In the genomic region with DNA sequence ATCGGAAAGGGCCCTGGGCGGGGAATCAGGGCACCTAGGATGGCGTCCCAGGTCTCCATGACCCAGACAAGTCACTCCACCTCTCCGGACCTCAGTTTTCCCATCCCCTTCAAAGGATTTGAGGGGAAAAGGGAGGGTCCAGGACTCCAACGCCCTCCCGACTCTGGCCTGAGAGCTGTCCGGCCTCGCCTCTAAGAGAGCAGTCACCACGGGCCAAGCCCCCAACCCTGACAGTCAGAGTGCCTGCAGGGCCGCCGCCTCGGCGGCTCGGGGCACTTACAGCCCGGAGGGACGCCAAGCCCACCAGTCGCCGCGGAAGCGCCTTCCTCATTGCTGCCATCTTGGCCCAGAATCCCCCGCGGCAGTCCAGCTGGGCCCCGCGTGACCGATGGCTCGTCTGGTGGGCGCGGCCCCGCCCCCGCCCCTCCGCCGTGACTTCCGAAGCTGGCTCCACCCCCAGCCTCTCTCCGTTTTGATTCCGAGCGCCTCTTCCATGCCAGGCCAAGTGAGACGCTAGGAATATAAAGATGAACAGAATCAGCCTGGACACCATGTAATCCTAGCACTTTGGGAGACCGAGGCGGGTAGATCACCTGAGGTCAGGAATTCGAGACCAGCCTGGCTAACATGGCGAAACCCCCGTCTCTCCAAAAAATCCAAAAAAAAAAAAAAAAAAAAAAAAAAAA, we compare ENCODE assay signal across 1 cellular context.
TF ChIP-seq lines count a peak whose summit lies in the region.

A gene (minus strand): TSS at position 354 of the 686 bp plus-strand sequence. CDS start 14 bp downstream, at position 340.

TF ChIP-seq in HEK293, 187 proteins besides CTCF, POLR2A, EP300 and RAD21 (continued from another document and continues in another):
- TF ChIP-seq, protein P1, sequence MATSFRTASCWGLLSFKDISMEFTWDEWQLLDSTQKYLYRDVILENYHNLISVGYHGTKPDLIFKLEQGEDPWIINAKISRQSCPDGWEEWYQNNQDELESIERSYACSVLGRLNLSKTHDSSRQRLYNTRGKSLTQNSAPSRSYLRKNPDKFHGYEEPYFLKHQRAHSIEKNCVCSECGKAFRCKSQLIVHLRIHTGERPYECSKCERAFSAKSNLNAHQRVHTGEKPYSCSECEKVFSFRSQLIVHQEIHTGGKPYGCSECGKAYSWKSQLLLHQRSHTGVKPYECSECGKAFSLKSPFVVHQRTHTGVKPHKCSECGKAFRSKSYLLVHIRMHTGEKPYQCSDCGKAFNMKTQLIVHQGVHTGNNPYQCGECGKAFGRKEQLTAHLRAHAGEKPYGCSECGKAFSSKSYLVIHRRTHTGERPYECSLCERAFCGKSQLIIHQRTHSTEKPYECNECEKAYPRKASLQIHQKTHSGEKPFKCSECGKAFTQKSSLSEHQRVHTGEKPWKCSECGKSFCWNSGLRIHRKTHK (tag by site-specific recombination; IDR thresholded peaks at IDR 0.05): no peak
- TF ChIP-seq ZNF48 (tag by site-specific recombination; IDR thresholded peaks at IDR 0.05): no peak
- TF ChIP-seq ZBTB1 (tag by site-specific recombination; IDR thresholded peaks at IDR 0.05): no peak
- peak; percentile 34; the same call in 1 of the 2 replicates for TF ChIP-seq WT1 (tag by site-specific recombination; IDR thresholded peaks at IDR 0.05)
- no peak for TF ChIP-seq ZNF555 (tag by site-specific recombination; conservative IDR thresholded peaks at IDR 0.05)
- TF ChIP-seq, protein P2, sequence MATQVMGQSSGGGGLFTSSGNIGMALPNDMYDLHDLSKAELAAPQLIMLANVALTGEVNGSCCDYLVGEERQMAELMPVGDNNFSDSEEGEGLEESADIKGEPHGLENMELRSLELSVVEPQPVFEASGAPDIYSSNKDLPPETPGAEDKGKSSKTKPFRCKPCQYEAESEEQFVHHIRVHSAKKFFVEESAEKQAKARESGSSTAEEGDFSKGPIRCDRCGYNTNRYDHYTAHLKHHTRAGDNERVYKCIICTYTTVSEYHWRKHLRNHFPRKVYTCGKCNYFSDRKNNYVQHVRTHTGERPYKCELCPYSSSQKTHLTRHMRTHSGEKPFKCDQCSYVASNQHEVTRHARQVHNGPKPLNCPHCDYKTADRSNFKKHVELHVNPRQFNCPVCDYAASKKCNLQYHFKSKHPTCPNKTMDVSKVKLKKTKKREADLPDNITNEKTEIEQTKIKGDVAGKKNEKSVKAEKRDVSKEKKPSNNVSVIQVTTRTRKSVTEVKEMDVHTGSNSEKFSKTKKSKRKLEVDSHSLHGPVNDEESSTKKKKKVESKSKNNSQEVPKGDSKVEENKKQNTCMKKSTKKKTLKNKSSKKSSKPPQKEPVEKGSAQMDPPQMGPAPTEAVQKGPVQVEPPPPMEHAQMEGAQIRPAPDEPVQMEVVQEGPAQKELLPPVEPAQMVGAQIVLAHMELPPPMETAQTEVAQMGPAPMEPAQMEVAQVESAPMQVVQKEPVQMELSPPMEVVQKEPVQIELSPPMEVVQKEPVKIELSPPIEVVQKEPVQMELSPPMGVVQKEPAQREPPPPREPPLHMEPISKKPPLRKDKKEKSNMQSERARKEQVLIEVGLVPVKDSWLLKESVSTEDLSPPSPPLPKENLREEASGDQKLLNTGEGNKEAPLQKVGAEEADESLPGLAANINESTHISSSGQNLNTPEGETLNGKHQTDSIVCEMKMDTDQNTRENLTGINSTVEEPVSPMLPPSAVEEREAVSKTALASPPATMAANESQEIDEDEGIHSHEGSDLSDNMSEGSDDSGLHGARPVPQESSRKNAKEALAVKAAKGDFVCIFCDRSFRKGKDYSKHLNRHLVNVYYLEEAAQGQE (tag by site-specific recombination; IDR thresholded peaks at IDR 0.05): no peak
- TF ChIP-seq ZNF792 (tag by site-specific recombination; IDR thresholded peaks at IDR 0.05): no peak
- TF ChIP-seq HOXD13 (CRISPR knock-in tag; IDR thresholded peaks at IDR 0.05; ENCODE audit: borderline replicate concordance): no peak
- TF ChIP-seq ZNF341 (tag by site-specific recombination; IDR thresholded peaks at IDR 0.05; ENCODE audit: low read depth): peak; percentile 73
- TF ChIP-seq SETDB1 (IDR thresholded peaks at IDR 0.05; ENCODE audit: insufficient read length, low read length): no peak
- TF ChIP-seq ZNF24 (tag by site-specific recombination; IDR thresholded peaks at IDR 0.05): peak; percentile 48; the same call in 1 of the 2 replicates
- TF ChIP-seq, protein P3, sequence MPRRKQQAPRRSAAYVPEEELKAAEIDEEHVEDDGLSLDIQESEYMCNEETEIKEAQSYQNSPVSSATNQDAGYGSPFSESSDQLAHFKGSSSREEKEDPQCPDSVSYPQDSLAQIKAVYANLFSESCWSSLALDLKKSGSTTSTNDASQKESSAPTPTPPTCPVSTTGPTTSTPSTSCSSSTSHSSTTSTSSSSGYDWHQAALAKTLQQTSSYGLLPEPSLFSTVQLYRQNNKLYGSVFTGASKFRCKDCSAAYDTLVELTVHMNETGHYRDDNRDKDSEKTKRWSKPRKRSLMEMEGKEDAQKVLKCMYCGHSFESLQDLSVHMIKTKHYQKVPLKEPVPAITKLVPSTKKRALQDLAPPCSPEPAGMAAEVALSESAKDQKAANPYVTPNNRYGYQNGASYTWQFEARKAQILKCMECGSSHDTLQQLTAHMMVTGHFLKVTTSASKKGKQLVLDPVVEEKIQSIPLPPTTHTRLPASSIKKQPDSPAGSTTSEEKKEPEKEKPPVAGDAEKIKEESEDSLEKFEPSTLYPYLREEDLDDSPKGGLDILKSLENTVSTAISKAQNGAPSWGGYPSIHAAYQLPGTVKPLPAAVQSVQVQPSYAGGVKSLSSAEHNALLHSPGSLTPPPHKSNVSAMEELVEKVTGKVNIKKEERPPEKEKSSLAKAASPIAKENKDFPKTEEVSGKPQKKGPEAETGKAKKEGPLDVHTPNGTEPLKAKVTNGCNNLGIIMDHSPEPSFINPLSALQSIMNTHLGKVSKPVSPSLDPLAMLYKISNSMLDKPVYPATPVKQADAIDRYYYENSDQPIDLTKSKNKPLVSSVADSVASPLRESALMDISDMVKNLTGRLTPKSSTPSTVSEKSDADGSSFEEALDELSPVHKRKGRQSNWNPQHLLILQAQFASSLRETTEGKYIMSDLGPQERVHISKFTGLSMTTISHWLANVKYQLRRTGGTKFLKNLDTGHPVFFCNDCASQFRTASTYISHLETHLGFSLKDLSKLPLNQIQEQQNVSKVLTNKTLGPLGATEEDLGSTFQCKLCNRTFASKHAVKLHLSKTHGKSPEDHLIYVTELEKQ (tag by site-specific recombination; IDR thresholded peaks at IDR 0.05; ENCODE audit: borderline replicate concordance): no peak
- no peak for TF ChIP-seq ZNF138 (tag by site-specific recombination; IDR thresholded peaks at IDR 0.05; ENCODE audit: borderline replicate concordance)
- TF ChIP-seq FEZF1 (tag by site-specific recombination; IDR thresholded peaks at IDR 0.05): no peak
- no peak for TF ChIP-seq BCL11B (tag by site-specific recombination; IDR thresholded peaks at IDR 0.05; ENCODE audit: low read depth)
- TF ChIP-seq ZNF549 (tag by site-specific recombination; IDR thresholded peaks at IDR 0.05): no peak
- TF ChIP-seq ZNF266 (tag by site-specific recombination; IDR thresholded peaks at IDR 0.05; ENCODE audit: low read depth): no peak
- TF ChIP-seq ZSCAN30 (tag by site-specific recombination; IDR thresholded peaks at IDR 0.05): no peak
- TF ChIP-seq, protein P4, sequence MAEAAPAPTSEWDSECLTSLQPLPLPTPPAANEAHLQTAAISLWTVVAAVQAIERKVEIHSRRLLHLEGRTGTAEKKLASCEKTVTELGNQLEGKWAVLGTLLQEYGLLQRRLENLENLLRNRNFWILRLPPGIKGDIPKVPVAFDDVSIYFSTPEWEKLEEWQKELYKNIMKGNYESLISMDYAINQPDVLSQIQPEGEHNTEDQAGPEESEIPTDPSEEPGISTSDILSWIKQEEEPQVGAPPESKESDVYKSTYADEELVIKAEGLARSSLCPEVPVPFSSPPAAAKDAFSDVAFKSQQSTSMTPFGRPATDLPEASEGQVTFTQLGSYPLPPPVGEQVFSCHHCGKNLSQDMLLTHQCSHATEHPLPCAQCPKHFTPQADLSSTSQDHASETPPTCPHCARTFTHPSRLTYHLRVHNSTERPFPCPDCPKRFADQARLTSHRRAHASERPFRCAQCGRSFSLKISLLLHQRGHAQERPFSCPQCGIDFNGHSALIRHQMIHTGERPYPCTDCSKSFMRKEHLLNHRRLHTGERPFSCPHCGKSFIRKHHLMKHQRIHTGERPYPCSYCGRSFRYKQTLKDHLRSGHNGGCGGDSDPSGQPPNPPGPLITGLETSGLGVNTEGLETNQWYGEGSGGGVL (tag by site-specific recombination; IDR thresholded peaks at IDR 0.05): no peak
- peak; percentile 44; the same call in 1 of the 2 replicates for TF ChIP-seq GLIS2 (tag by site-specific recombination; IDR thresholded peaks at IDR 0.05)
- TF ChIP-seq ZNF707 (tag by site-specific recombination; IDR thresholded peaks at IDR 0.05): no peak
- peak; percentile 31; the same call in 1 of the 2 replicates for TF ChIP-seq GLIS1 (tag by site-specific recombination; IDR thresholded peaks at IDR 0.05)
- TF ChIP-seq RBAK (tag by site-specific recombination; IDR thresholded peaks at IDR 0.05): no peak
- TF ChIP-seq, protein P5, sequence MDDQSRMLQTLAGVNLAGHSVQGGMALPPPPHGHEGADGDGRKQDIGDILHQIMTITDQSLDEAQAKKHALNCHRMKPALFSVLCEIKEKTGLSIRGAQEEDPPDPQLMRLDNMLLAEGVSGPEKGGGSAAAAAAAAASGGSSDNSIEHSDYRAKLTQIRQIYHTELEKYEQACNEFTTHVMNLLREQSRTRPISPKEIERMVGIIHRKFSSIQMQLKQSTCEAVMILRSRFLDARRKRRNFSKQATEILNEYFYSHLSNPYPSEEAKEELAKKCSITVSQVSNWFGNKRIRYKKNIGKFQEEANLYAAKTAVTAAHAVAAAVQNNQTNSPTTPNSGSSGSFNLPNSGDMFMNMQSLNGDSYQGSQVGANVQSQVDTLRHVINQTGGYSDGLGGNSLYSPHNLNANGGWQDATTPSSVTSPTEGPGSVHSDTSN (CRISPR knock-in tag; IDR thresholded peaks at IDR 0.05): 0 out of 2 replicates have a peak, but pooled peaks have one; percentile 72
- TF ChIP-seq ZNF658 (tag by site-specific recombination; IDR thresholded peaks at IDR 0.05): no peak
- no peak; the same call in 1 of the 2 replicates for TF ChIP-seq ZNF324 (tag by site-specific recombination; IDR thresholded peaks at IDR 0.05)
- TF ChIP-seq KLF9 (tag by site-specific recombination; IDR thresholded peaks at IDR 0.05; ENCODE audit: low read depth): peak; percentile 98
- TF ChIP-seq ZNF548 (tag by site-specific recombination; IDR thresholded peaks at IDR 0.05): no peak
- TF ChIP-seq ZNF776 (tag by site-specific recombination; IDR thresholded peaks at IDR 0.05; ENCODE audit: borderline replicate concordance): no peak
- TF ChIP-seq SALL2 (tag by site-specific recombination; IDR thresholded peaks at IDR 0.05; ENCODE audit: borderline replicate concordance): no peak
- no peak for TF ChIP-seq OVOL3 (tag by site-specific recombination; IDR thresholded peaks at IDR 0.05)
- no peak for TF ChIP-seq HOXA7 (CRISPR knock-in tag; IDR thresholded peaks at IDR 0.05; ENCODE audit: borderline replicate concordance)
- no peak for TF ChIP-seq ZNF184 (tag by site-specific recombination; IDR thresholded peaks at IDR 0.05)
- TF ChIP-seq ZNF600 (tag by site-specific recombination; IDR thresholded peaks at IDR 0.05): 0 out of 2 replicates have a peak, but pooled peaks have one; percentile 52
- TF ChIP-seq, protein P6, sequence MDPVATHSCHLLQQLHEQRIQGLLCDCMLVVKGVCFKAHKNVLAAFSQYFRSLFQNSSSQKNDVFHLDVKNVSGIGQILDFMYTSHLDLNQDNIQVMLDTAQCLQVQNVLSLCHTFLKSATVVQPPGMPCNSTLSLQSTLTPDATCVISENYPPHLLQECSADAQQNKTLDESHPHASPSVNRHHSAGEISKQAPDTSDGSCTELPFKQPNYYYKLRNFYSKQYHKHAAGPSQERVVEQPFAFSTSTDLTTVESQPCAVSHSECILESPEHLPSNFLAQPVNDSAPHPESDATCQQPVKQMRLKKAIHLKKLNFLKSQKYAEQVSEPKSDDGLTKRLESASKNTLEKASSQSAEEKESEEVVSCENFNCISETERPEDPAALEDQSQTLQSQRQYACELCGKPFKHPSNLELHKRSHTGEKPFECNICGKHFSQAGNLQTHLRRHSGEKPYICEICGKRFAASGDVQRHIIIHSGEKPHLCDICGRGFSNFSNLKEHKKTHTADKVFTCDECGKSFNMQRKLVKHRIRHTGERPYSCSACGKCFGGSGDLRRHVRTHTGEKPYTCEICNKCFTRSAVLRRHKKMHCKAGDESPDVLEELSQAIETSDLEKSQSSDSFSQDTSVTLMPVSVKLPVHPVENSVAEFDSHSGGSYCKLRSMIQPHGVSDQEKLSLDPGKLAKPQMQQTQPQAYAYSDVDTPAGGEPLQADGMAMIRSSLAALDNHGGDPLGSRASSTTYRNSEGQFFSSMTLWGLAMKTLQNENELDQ (tag by site-specific recombination; IDR thresholded peaks at IDR 0.05; ENCODE audit: low read depth): no peak
- TF ChIP-seq, protein P7, sequence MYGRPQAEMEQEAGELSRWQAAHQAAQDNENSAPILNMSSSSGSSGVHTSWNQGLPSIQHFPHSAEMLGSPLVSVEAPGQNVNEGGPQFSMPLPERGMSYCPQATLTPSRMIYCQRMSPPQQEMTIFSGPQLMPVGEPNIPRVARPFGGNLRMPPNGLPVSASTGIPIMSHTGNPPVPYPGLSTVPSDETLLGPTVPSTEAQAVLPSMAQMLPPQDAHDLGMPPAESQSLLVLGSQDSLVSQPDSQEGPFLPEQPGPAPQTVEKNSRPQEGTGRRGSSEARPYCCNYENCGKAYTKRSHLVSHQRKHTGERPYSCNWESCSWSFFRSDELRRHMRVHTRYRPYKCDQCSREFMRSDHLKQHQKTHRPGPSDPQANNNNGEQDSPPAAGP (tag by site-specific recombination; IDR thresholded peaks at IDR 0.05): peak; percentile 84
- TF ChIP-seq, protein P8, sequence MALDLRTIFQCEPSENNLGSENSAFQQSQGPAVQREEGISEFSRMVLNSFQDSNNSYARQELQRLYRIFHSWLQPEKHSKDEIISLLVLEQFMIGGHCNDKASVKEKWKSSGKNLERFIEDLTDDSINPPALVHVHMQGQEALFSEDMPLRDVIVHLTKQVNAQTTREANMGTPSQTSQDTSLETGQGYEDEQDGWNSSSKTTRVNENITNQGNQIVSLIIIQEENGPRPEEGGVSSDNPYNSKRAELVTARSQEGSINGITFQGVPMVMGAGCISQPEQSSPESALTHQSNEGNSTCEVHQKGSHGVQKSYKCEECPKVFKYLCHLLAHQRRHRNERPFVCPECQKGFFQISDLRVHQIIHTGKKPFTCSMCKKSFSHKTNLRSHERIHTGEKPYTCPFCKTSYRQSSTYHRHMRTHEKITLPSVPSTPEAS (tag by site-specific recombination; IDR thresholded peaks at IDR 0.05): no peak
- no peak for TF ChIP-seq SCRT2 (tag by site-specific recombination; IDR thresholded peaks at IDR 0.05)
- no peak for TF ChIP-seq ZNF239 (tag by site-specific recombination; IDR thresholded peaks at IDR 0.05)
- peak; percentile 53 for TF ChIP-seq ZNF629 (tag by site-specific recombination; IDR thresholded peaks at IDR 0.05)
- no peak for TF ChIP-seq ZNF768 (tag by site-specific recombination; IDR thresholded peaks at IDR 0.05)
- TF ChIP-seq, protein P9, sequence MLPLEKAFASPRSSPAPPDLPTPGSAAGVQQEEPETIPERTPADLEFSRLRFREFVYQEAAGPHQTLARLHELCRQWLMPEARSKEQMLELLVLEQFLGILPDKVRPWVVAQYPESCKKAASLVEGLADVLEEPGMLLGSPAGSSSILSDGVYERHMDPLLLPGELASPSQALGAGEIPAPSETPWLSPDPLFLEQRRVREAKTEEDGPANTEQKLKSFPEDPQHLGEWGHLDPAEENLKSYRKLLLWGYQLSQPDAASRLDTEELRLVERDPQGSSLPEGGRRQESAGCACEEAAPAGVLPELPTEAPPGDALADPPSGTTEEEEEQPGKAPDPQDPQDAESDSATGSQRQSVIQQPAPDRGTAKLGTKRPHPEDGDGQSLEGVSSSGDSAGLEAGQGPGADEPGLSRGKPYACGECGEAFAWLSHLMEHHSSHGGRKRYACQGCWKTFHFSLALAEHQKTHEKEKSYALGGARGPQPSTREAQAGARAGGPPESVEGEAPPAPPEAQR (tag by site-specific recombination; IDR thresholded peaks at IDR 0.05): no peak
- no peak for TF ChIP-seq ZBTB20 (tag by site-specific recombination; IDR thresholded peaks at IDR 0.05)
